16 cellular contexts compared by ENCODE assay signal in the genomic region with DNA sequence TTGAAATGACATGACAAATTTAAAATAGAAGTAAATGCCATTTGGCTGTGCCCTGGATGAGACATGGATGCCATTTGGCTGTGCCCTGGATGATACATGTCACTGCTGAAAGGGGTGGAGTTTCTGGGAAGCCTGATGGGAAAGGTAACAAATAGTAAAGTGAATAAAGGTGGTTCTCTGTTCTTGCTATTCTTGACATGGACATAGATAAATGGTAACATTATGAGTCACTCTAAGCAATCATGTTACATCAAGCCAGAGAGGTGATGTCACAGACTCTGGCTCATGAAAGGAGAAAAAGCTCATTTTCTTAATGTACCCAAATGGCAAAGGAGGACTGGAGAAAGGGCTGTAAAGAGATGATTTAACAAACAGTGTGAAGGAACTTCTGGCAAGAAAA.
A peak's percentile ranks its signal among the peaks of the same experiment; 100 is the strongest.
DNase-seq lines count a peak whose midpoint lies in the region; ATAC-seq, FAIRE-seq and TF ChIP-seq lines count a peak whose summit lies in the region.
"Had no signal": no experiment of that assay in that cellular context is flagged by ENCODE, and none has a peak within 500 bp of the region (broad histone marks: within the 10 kb centered on the region; RNA-seq: fewer than 3 reads in every experiment).

No MANE protein-coding gene starts in this region.

- H3K27me3 ChIP-seq in keratinocyte (ENCODE audit: control insufficient read depth, extremely low read depth, insufficient read depth, low read length), result no peaks in the 10 kb centered on the region
- H3K27me3 ChIP-seq: cardiac muscle cell, ovary had no signal

- no peak overlapping the region for H3K27ac ChIP-seq in keratinocyte (ENCODE audit: control insufficient read depth, insufficient read depth, low read length)
- H3K27ac ChIP-seq: cardiac muscle cell, ovary had no signal

- TF ChIP-seq CTCF in keratinocyte (optimal IDR thresholded peaks at IDR 0.05 in 1 of 3, IDR thresholded peaks at IDR 0.05 in 1 of 3, conservative IDR thresholded peaks at IDR 0.05 in 1 of 3; ENCODE audit: extremely low read depth in 1 of 3, insufficient read depth in 2 of 3, low read length in 3 of 3), result no peak

- no peaks in the 10 kb centered on the region for H4K20me1 ChIP-seq in keratinocyte (ENCODE audit: control insufficient read depth, extremely low read depth, insufficient read depth, low read length)

- no peak for ATAC-seq in HG03175 (IDR thresholded peaks at IDR 0.05; ENCODE audit: unreplicated experiment)
- no peak for ATAC-seq in GM21390 (IDR thresholded peaks at IDR 0.05; ENCODE audit: unreplicated experiment)

- peak; percentile 65 for FAIRE-seq in HTR-8/SVneo (lab: Jason Lieb, UNC)
- peak; percentile 96 for FAIRE-seq in keratinocyte (lab: Jason Lieb, UNC)
- FAIRE-seq: GM12891 had no signal

- no peaks in the 10 kb centered on the region for H3K36me3 ChIP-seq in keratinocyte (ENCODE audit: control insufficient read depth in 2 of 2, extremely low read depth in 1 of 2, insufficient read depth in 2 of 2, low read length in 2 of 2)
- H3K36me3 ChIP-seq: cardiac muscle cell, ovary had no signal

- peak; percentile 9 for DNase-seq in AG08396 (ENCODE audit: low spot score)
- peak; percentile 14 for DNase-seq in HTR-8/SVneo (ENCODE audit: insufficient read length, low spot score)
- peak; percentile 48 for DNase-seq in astrocyte of the hippocampus (ENCODE audit: low read depth, low spot score)
- peak; percentile 50 for DNase-seq in keratinocyte (ENCODE audit: low read depth, low spot score)
- DNase-seq in stimulated activated CD4-positive, alpha-beta T cell treated with anti-CD3 and anti-CD28 coated beads, Interleukin-12 subunit alpha, Interleukin-12 subunit beta, amount 100 ng/mL, for 4 hours, result no peak
- no peak for DNase-seq in nucleus accumbens (lab: John Stamatoyannopoulos, UW)
- DNase-seq: activated CD4-positive, alpha-beta memory T cell treated with anti-CD3 and anti-CD28 coated beads, Interleukin-2, amount 10 ng/mL, durations not matched to agents 7 days and 5 days; activated gamma-delta T cell; NCI-H446; ovary; RPMI8226; stimulated activated CD8-positive, alpha-beta memory T cell treated with anti-CD3 and anti-CD28 coated beads, Interleukin-4, amount 100 ng/mL, for 48 hours had no signal

- no peak overlapping the region for H2AFZ ChIP-seq in keratinocyte (ENCODE audit: control insufficient read depth, low read length)

- H3K4me1 ChIP-seq in keratinocyte (ENCODE audit: control insufficient read depth, extremely low read depth, insufficient read depth, low read length), result peaks cover 28% of the 10 kb centered on the region

- no peaks in the 10 kb centered on the region for H3K9me3 ChIP-seq in keratinocyte (ENCODE audit: control insufficient read depth, low read depth, low read length)
- H3K9me3 ChIP-seq: ovary had no signal

- no peak overlapping the region for H3K9ac ChIP-seq in keratinocyte (ENCODE audit: control insufficient read depth, extremely low read depth, insufficient read depth, low read length)

- H3K9me1 ChIP-seq in keratinocyte (ENCODE audit: control insufficient read depth, extremely low read depth, insufficient read depth, low read length), result no peaks in the 10 kb centered on the region

- H3K4me3 ChIP-seq in keratinocyte (ENCODE audit: control insufficient read depth in 2 of 3, extremely low read depth in 1 of 3, insufficient read depth in 2 of 3, low read depth in 1 of 3, low read length in 3 of 3), result no peak overlapping the region
- H3K4me3 ChIP-seq: cardiac muscle cell, ovary had no signal

- no peaks in the 10 kb centered on the region for H3K79me2 ChIP-seq in keratinocyte (ENCODE audit: control insufficient read depth, insufficient read depth, low read length)

- dilution Hi-C loops in keratinocyte (cut with MboI; ENCODE audit: extremely low pct_ligation_motif_present, low sequenced_read_pairs), result no loop called here

- H3K4me2 ChIP-seq in keratinocyte (ENCODE audit: control insufficient read depth, extremely low read depth, insufficient read depth, low read depth, low read length), result peak overlapping the region; percentile 18

Comparison
In these comparisons a context has a peak if more than half of its experiments do, and no peak if none do; other contexts are left out.
1. DNase-seq: peak in AG08396 (single experiment), HTR-8/SVneo (single experiment), astrocyte of the hippocampus (single experiment) and keratinocyte (single experiment); none in stimulated activated CD4-positive, alpha-beta T cell treated with anti-CD3 and anti-CD28 coated beads, Interleukin-12 subunit alpha, Interleukin-12 subunit beta, amount 100 ng/mL, for 4 hours (single experiment) and nucleus accumbens (0 of 56).